34 cellular contexts compared by ENCODE assay signal in the genomic region with DNA sequence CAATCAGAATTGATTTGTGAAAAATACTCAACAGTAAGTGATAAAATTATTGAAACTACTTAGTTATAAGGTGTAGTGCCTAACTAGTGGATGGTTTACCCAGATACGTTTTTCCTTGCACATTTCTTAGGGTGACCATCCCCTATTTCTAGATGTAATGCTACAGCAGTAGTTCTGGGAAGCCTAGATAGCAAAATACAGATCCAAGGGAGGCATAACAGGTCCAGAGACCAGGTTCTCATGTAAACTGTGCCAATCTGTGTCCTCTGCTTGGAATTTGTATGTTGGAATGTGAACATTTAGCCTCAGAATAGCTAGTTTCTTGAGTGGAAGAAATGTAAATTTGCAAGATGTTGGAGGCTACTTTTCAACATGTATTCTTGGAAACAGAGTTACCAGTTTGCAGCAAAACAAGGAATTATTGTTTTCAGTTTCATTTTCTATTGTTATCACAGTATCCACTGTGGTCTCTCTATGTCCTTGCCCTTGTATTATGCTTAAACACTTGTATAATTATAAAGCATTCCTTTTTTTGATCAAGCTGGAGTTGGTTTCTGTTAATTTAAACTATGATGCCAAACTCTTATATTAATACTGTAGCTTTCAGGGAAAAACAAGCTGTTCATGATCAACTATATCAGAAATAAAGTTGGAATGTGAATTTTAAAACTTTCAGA.
DNase-seq lines count a peak whose midpoint lies in the region; ATAC-seq and TF ChIP-seq lines count a peak whose summit lies in the region.
"Had no signal": no experiment of that assay in that cellular context is flagged by ENCODE, and none has a peak within 500 bp of the region (broad histone marks: within the 10 kb centered on the region; RNA-seq: fewer than 3 reads in every experiment).

No MANE protein-coding gene starts in this region.

- dilution Hi-C loops in mammary epithelial cell (cut with HindIII; ENCODE audit: low sequenced_read_pairs): no loop called here

- H3K79me2 ChIP-seq in mammary epithelial cell (ENCODE audit: insufficient read depth, low read length) (no peaks in the 10 kb centered on the region), SK-N-SH (ENCODE audit: insufficient read depth) (no peaks in the 10 kb centered on the region)

- intact Hi-C loops in MCF 10A (cut with micrococcal nuclease) (no loop called here), mammary epithelial cell (cut with micrococcal nuclease) (no loop called here)

- no peak for ATAC-seq in GM18868 (IDR thresholded peaks at IDR 0.05; ENCODE audit: unreplicated experiment)
- ATAC-seq: activated CD4-positive, CD25-positive, alpha-beta regulatory T cell treated with anti-CD3 and anti-CD28 coated beads, Interleukin-2, amount 50 U/mL, for 24 hours; activated T-cell treated with anti-CD3 and anti-CD28 coated beads, Interleukin-2, amount 50 U/mL, for 72 hours; effector memory CD8-positive, alpha-beta T cell; HCT116; HepG2; left lung; psoas muscle; T-helper 17 cell had no signal

- DNase-seq in MCF 10A (ENCODE audit: unreplicated experiment) (peak; percentile 2), mammary epithelial cell (no peak), SK-N-SH (no peak), glomerular visceral epithelial cell (ENCODE audit: extremely low spot score) (peak; percentile 2), type B pancreatic cell (ENCODE audit: extremely low spot score, unreplicated experiment) (no peak), glutamatergic neuron (no peak)
- DNase-seq in activated CD4-positive, alpha-beta T cell treated with anti-CD3 and anti-CD28 coated beads, Interleukin-2, amount 50 U/mL, for 4 hours: no peak
- DNase-seq: activated CD4-positive, alpha-beta memory T cell treated with anti-CD3 and anti-CD28 coated beads for 36 hours; activated T-cell treated with anti-CD3 and anti-CD28 coated beads, Interleukin-2, amount 50 U/mL, for 72 hours; AML-193; central memory CD4-positive, alpha-beta T cell; cortex of kidney; DMS153; effector memory CD8-positive, alpha-beta T cell; erythroblast; head of caudate nucleus; islet precursor cell; left lung; mesendoderm; NCI-H1092 treated with DMSO at 0.1 percent for 48 hours; NCI-H1930; NCI-H510A treated with DMSO at 0.1 percent for 48 hours; psoas muscle; RPMI8226; stimulated activated CD4-positive, alpha-beta T cell treated with anti-CD3 and anti-CD28 coated beads, Interleukin-4, amount 100 ng/mL, for 24 hours; T-helper 17 cell; trophoblast cell had no signal

- WGBS in mammary epithelial cell (ENCODE audit: low coverage, missing lambda C conversion rate): 8% methylated on average over 1 of the region's 1 CpG
- WGBS in SK-N-SH (ENCODE audit: low lambda C conversion rate): 14% methylated on average over 1 of the region's 1 CpG

- in situ Hi-C loops in mammary epithelial cell (cut with MboI; ENCODE audit: low sequenced_read_pairs in 2 of 2): no loop called here

- CTCF ChIA-PET in MCF 10A (lab: Yijun Ruan, JAX): no interaction called here
- CTCF ChIA-PET in mammary epithelial cell (lab: Charles Lee; ENCODE audit: low non-redundant PET): no interaction called here
- CTCF ChIA-PET in SK-N-SH (lab: Yijun Ruan, JAX): no interaction called here

- H3K4me3 ChIP-seq in mammary epithelial cell (replicated peaks in 1 of 3; ENCODE audit: insufficient read depth in 1 of 3, low read depth in 2 of 3, low read length in 3 of 3) (no peak overlapping the region), SK-N-SH (ENCODE audit: low read depth in 2 of 2, low read length in 1 of 2) (no peak overlapping the region)
- H3K4me3 ChIP-seq: left lung, neural progenitor cell, psoas muscle, SJSA1 had no signal

- no peaks in the 10 kb centered on the region for H3K27me3 Mint-ChIP-seq in MCF 10A (ENCODE audit: insufficient read depth, unreplicated experiment)
- H3K27me3 Mint-ChIP-seq in type B pancreatic cell: no peaks in the 10 kb centered on the region
- no peaks in the 10 kb centered on the region for H3K27me3 Mint-ChIP-seq in glutamatergic neuron (ENCODE audit: unreplicated experiment)
- H3K27me3 Mint-ChIP-seq: activated CD4-positive, alpha-beta memory T cell treated with anti-CD3 and anti-CD28 coated beads for 36 hours; effector memory CD8-positive, alpha-beta T cell; T-helper 17 cell had no signal

- H3K4me3 Mint-ChIP-seq in MCF 10A (ENCODE audit: unreplicated experiment) (no peak overlapping the region), type B pancreatic cell (no peak overlapping the region), glutamatergic neuron (ENCODE audit: unreplicated experiment) (no peak overlapping the region)
- H3K4me3 Mint-ChIP-seq: activated CD4-positive, alpha-beta memory T cell treated with anti-CD3 and anti-CD28 coated beads for 36 hours; activated T-cell treated with anti-CD3 and anti-CD28 coated beads, Interleukin-2, amount 50 U/mL, for 72 hours; effector memory CD8-positive, alpha-beta T cell; neural progenitor cell; T-helper 17 cell had no signal

- TF ChIP-seq RAD21 in SK-N-SH (IDR thresholded peaks at IDR 0.05; ENCODE audit: low read length): no peak

- no TSS peak for BruUV-seq in MCF 10A (replicated peaks; lab: Mats Ljungman, UMichigan)
- no TSS peak for BruUV-seq in mammary epithelial cell (replicated peaks; lab: Mats Ljungman, UMichigan)

- no peaks in the 10 kb centered on the region for H3F3A ChIP-seq in SK-N-SH (replicated peaks; ENCODE audit: insufficient read depth)

- no peaks in the 10 kb centered on the region for H3K9me3 Mint-ChIP-seq in MCF 10A (ENCODE audit: unreplicated experiment)
- no peaks in the 10 kb centered on the region for H3K9me3 Mint-ChIP-seq in type B pancreatic cell
- H3K9me3 Mint-ChIP-seq in glutamatergic neuron (ENCODE audit: unreplicated experiment): no peaks in the 10 kb centered on the region
- H3K9me3 Mint-ChIP-seq: neural progenitor cell had no signal

- no peak for TF ChIP-seq EP300 in SK-N-SH (IDR thresholded peaks at IDR 0.05; ENCODE audit: borderline replicate concordance in 1 of 2, low read depth in 1 of 2, low read length in 1 of 2)

- H4K20me1 ChIP-seq in mammary epithelial cell (ENCODE audit: insufficient read depth, low read length): no peaks in the 10 kb centered on the region
- no peaks in the 10 kb centered on the region for H4K20me1 ChIP-seq in SK-N-SH (ENCODE audit: insufficient read depth)

- TF ChIP-seq CTCF in MCF 10A (IDR thresholded peaks at IDR 0.05; ENCODE audit: unreplicated experiment) (no peak), mammary epithelial cell (conservative IDR thresholded peaks at IDR 0.05 in 1 of 2, IDR thresholded peaks at IDR 0.05 in 1 of 2; ENCODE audit: extremely low read depth in 1 of 2, insufficient read depth in 1 of 2, low read depth in 1 of 2, low read length in 2 of 2) (no peak), SK-N-SH (IDR thresholded peaks at IDR 0.05) (no peak), type B pancreatic cell (conservative IDR thresholded peaks at IDR 0.05) (no peak), glutamatergic neuron (IDR thresholded peaks at IDR 0.05; ENCODE audit: partially characterized antibody, unreplicated experiment) (no peak)

- H2AFZ ChIP-seq in mammary epithelial cell (ENCODE audit: low read depth, low read length) (no peak overlapping the region), SK-N-SH (ENCODE audit: low read depth) (peak overlapping the region; percentile 26; the same call in 1 of the 2 replicates)
- H2AFZ ChIP-seq: neural progenitor cell had no signal

- H3K9me2 ChIP-seq in SK-N-SH: no peaks in the 10 kb centered on the region

- H3K4me1 ChIP-seq in mammary epithelial cell (ENCODE audit: insufficient read depth, low read length): no peaks in the 10 kb centered on the region
- peaks cover 6 to 16% of the 10 kb centered on the region in 2 experiments; a peak in 3 of 4 replicates for H3K4me1 ChIP-seq in SK-N-SH (ENCODE audit: control insufficient read depth in 1 of 2, insufficient read depth in 2 of 2, low read depth in 1 of 2, low read length in 1 of 2)
- H3K4me1 ChIP-seq: left lung, neural progenitor cell, psoas muscle, SJSA1 had no signal

- H3K9me3 ChIP-seq in mammary epithelial cell (replicated peaks; ENCODE audit: insufficient read depth, low read length) (no peaks in the 10 kb centered on the region), SK-N-SH (no peaks in the 10 kb centered on the region)
- H3K9me3 ChIP-seq: left lung, psoas muscle, SJSA1 had no signal

- H3K27me3 ChIP-seq in mammary epithelial cell (ENCODE audit: insufficient read depth, low read length) (peaks cover 4% of the 10 kb centered on the region), SK-N-SH (ENCODE audit: insufficient read depth) (no peaks in the 10 kb centered on the region)
- H3K27me3 ChIP-seq: left lung, SJSA1 had no signal

- H3K36me3 Mint-ChIP-seq in MCF 10A (ENCODE audit: insufficient read depth, unreplicated experiment) (no peaks in the 10 kb centered on the region), type B pancreatic cell (no peaks in the 10 kb centered on the region), glutamatergic neuron (ENCODE audit: unreplicated experiment) (no peaks in the 10 kb centered on the region)
- H3K36me3 Mint-ChIP-seq: activated CD4-positive, alpha-beta memory T cell treated with anti-CD3 and anti-CD28 coated beads for 36 hours; neural progenitor cell had no signal

- H3K4me1 Mint-ChIP-seq in MCF 10A (ENCODE audit: insufficient read depth, unreplicated experiment) (no peaks in the 10 kb centered on the region), type B pancreatic cell (ENCODE audit: unreplicated experiment) (peaks cover 8% of the 10 kb centered on the region), glutamatergic neuron (ENCODE audit: low read depth, unreplicated experiment) (peaks cover 7% of the 10 kb centered on the region)
- H3K4me1 Mint-ChIP-seq: neural progenitor cell, T-helper 17 cell had no signal

- peak overlapping the region; percentile 16 for H3K27ac Mint-ChIP-seq in MCF 10A (ENCODE audit: low read depth, unreplicated experiment)
- no peak overlapping the region for H3K27ac Mint-ChIP-seq in type B pancreatic cell
- no peak overlapping the region for H3K27ac Mint-ChIP-seq in glutamatergic neuron (ENCODE audit: unreplicated experiment)
- H3K27ac Mint-ChIP-seq: activated CD4-positive, alpha-beta memory T cell treated with anti-CD3 and anti-CD28 coated beads for 36 hours; activated T-cell treated with anti-CD3 and anti-CD28 coated beads, Interleukin-2, amount 50 U/mL, for 72 hours; effector memory CD8-positive, alpha-beta T cell; neural progenitor cell; T-helper 17 cell had no signal

- H3K4me2 ChIP-seq in mammary epithelial cell (ENCODE audit: insufficient read depth, low read depth, low read length) (no peak overlapping the region), SK-N-SH (0 out of 2 replicates have a peak overlapping the region, but pooled peaks have one; percentile 10)
- H3K4me2 ChIP-seq: neural progenitor cell had no signal

- no peak overlapping the region for H3K9ac ChIP-seq in mammary epithelial cell (ENCODE audit: insufficient read depth, low read length)
- H3K9ac ChIP-seq in SK-N-SH: no peak overlapping the region
- H3K9ac ChIP-seq: neural progenitor cell had no signal

- POLR2A ChIA-PET in MCF 10A (lab: Yijun Ruan, JAX) (no interaction called here), SK-N-SH (lab: Yijun Ruan, JAX) (no interaction called here)

- no peaks in the 10 kb centered on the region for H3K36me3 ChIP-seq in mammary epithelial cell (ENCODE audit: insufficient read depth, low read length)
- no peaks in the 10 kb centered on the region for H3K36me3 ChIP-seq in SK-N-SH (replicated peaks in 1 of 2; ENCODE audit: control insufficient read depth in 1 of 2, insufficient read depth in 2 of 2, low read length in 1 of 2)
- H3K36me3 ChIP-seq: left lung, neural progenitor cell, SJSA1 had no signal

- H3K27ac ChIP-seq in mammary epithelial cell (ENCODE audit: insufficient read depth, low read depth, low read length) (no peak overlapping the region), SK-N-SH (ENCODE audit: low read depth in 2 of 2, low read length in 1 of 2) (peak overlapping the region in 1 of 2 experiments; percentile 60; a peak in 2 of 4 replicates)
- H3K27ac ChIP-seq: 22Rv1, left lung, neural progenitor cell, psoas muscle, SJSA1 had no signal

Comparison
In these comparisons a context has a peak if more than half of its experiments do, and no peak if none do; other contexts are left out.
1. DNase-seq: peak in MCF 10A (single experiment) and glomerular visceral epithelial cell (single experiment); none in mammary epithelial cell (single experiment), SK-N-SH (single experiment), type B pancreatic cell (single experiment), activated CD4-positive, alpha-beta T cell treated with anti-CD3 and anti-CD28 coated beads, Interleukin-2, amount 50 U/mL, for 4 hours (0 of 2) and glutamatergic neuron (single experiment).